Comparison of ENCODE assay signal across 20 cellular contexts in the genomic region with DNA sequence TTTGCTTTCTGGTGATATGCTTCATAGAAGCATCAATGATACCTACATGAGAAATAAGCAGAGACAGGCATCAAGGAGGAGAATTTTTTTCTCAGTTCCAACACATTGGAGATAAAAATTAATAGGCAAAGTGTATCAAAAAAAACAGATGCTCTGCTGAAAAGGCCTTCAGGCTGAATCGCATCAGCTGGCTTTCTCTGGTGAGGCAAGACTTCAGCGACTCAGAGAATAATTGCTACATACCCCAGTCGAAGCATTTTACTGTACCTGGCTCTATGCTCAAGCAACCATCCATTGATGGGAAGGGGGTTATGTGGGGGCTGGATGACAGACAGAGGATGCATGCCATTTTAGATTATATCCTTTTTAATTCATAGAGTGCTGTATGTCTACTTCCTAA.
"Had no signal": no experiment of that assay in that cellular context is flagged by ENCODE, and none has a peak within 500 bp of the region (broad histone marks: within the 10 kb centered on the region; RNA-seq: fewer than 3 reads in every experiment).

No MANE protein-coding gene starts in this region.

- H3K4me1 ChIP-seq: heart left ventricle, parathyroid adenoma, prostate gland, right lobe of liver, suprapubic skin, thyroid gland had no signal

- H3K4me3 ChIP-seq: heart left ventricle, prostate gland, right lobe of liver, suprapubic skin, thyroid gland had no signal

- H3K9me3 ChIP-seq: heart left ventricle, prostate gland, right lobe of liver, suprapubic skin, thyroid gland had no signal

- H3K4me1 Mint-ChIP-seq: endodermal cell; naive B cell; nephron; stimulated activated effector memory CD8-positive, alpha-beta T cell treated with anti-CD3 and anti-CD28 coated beads, Interleukin-12 subunit alpha, Interleukin-12 subunit beta, amount 100 ng/mL, for 72 hours had no signal

- H3K27me3 ChIP-seq: heart left ventricle, right lobe of liver, suprapubic skin, thyroid gland had no signal

- H3K36me3 ChIP-seq: heart left ventricle, prostate gland, right lobe of liver, suprapubic skin, thyroid gland had no signal

- DNase-seq: effector CD4-positive, alpha-beta T cell; endodermal cell; heart left ventricle; hippocampal formation; left colon; mesendoderm; naive B cell; occipital lobe; retina; right lobe of liver; stimulated activated CD4-positive, alpha-beta T cell treated with anti-CD3 and anti-CD28 coated beads, Interleukin-4, amount 100 ng/mL, for 1 hour; stimulated activated CD8-positive, alpha-beta memory T cell treated with anti-CD3 and anti-CD28 coated beads, Interleukin-4, amount 100 ng/mL, for 48 hours; stimulated activated naive CD8-positive, alpha-beta T cell treated with anti-CD3 and anti-CD28 coated beads, Interleukin-15, Interleukin-2, amounts not matched to agents 100 U/mL and 50 U/mL, for 24 hours; thyroid gland had no signal

- H3K4me3 Mint-ChIP-seq: endodermal cell; naive B cell; nephron; stimulated activated effector memory CD8-positive, alpha-beta T cell treated with anti-CD3 and anti-CD28 coated beads, Interleukin-12 subunit alpha, Interleukin-12 subunit beta, amount 100 ng/mL, for 72 hours; type B pancreatic cell had no signal

- ATAC-seq: heart left ventricle; left colon; right lobe of liver; stimulated activated effector memory CD8-positive, alpha-beta T cell treated with anti-CD3 and anti-CD28 coated beads, Interleukin-12 subunit alpha, Interleukin-12 subunit beta, amount 100 ng/mL, for 72 hours; stimulated activated naive CD8-positive, alpha-beta T cell treated with anti-CD3 and anti-CD28 coated beads, Interleukin-15, Interleukin-2, amounts not matched to agents 100 U/mL and 50 U/mL, for 24 hours had no signal

- H3K27me3 Mint-ChIP-seq: naive B cell, type B pancreatic cell had no signal

- H3K27ac Mint-ChIP-seq: endodermal cell; naive B cell; nephron; stimulated activated effector memory CD8-positive, alpha-beta T cell treated with anti-CD3 and anti-CD28 coated beads, Interleukin-12 subunit alpha, Interleukin-12 subunit beta, amount 100 ng/mL, for 72 hours; type B pancreatic cell had no signal

- H3K36me3 Mint-ChIP-seq: naive B cell; stimulated activated effector memory CD8-positive, alpha-beta T cell treated with anti-CD3 and anti-CD28 coated beads, Interleukin-12 subunit alpha, Interleukin-12 subunit beta, amount 100 ng/mL, for 72 hours; type B pancreatic cell had no signal

- H3K9me3 Mint-ChIP-seq: nephron; stimulated activated effector memory CD8-positive, alpha-beta T cell treated with anti-CD3 and anti-CD28 coated beads, Interleukin-12 subunit alpha, Interleukin-12 subunit beta, amount 100 ng/mL, for 72 hours; type B pancreatic cell had no signal

- H3K27ac ChIP-seq: heart left ventricle, parathyroid adenoma, prostate gland, right lobe of liver, suprapubic skin, thyroid gland had no signal
